9 cellular contexts compared by ENCODE assay signal in the genomic region with DNA sequence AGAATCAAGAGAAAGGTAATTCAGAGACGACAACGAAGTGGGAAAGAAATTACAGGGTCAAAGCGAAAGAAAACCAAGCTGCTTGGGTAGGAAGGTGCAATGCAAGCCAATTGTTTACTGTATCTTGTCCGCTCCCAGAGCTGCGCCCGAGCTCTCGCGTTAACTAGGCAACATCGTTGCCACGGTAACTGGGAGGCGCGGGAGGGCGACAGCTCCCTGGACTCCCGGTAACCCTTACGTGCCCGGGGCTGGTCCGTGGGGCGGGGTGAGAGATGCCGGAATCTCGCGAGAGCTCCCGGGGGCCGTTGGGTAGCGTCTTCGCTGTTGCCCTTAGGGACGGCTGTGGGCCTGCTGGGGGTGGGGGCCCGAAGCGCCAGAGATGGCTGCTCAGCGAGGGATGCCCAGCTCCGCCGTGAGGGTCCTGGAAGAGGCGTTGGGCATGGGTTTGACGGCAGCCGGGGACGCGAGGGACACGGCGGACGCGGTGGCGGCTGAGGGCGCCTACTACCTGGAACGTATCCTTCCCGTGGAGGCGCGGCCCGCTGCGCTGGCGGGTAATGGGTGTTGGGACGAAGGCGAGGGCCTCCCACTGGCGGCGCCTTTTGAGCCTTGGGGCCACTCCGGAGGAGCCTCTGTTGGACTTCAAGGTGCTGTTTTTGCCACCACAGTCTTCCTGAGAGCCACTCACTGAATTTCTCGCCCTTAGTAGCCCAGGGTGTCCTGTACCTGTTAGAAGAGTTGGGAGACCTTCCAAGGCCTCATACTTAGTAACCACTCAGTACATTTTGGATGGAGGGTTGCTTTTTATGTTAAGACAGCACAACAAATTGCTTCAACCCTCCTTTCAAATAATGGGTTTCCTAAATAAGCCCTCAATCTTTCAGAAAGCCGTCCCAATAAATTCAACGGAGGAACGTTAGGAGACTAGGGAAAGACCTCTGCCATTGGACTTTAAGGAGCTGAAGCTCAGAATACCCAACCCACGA. TPM values are rescaled to one million over a fixed set of nuclear protein-coding genes. Genes with fewer than 3 reads are reported as not detected.
DNase-seq lines count a peak whose midpoint lies in the region; ATAC-seq and TF ChIP-seq lines count a peak whose summit lies in the region.
"Had no signal": no experiment of that assay in that cellular context is flagged by ENCODE, and none has a peak within 500 bp of the region (broad histone marks: within the 10 kb centered on the region; RNA-seq: fewer than 3 reads in every experiment).

SPAG16 (plus strand) TSS at position 360 of the 986 bp plus-strand sequence.

- CTCF ChIA-PET in A673 (lab: Charles Lee): interaction anchor here (0.6 kb wide), 1 partner anchor 594 kb away, joined by 4 read pairs; no protein-coding TSS in a partner anchor
- CTCF ChIA-PET in activated CD4-positive, alpha-beta T cell treated with anti-CD3 and anti-CD28 coated beads, Interleukin-2, amount 10 ng/mL, durations not matched to agents 7 days and 5 days (lab: Charles Lee): interaction anchor here (1.0 kb wide), 2 partner anchors 9 to 41 kb away, joined by 3 to 4 read pairs; no protein-coding TSS in a partner anchor

- intact Hi-C loops in A673 (cut with micrococcal nuclease; ENCODE audit: unreplicated experiment): no loop called here
- intact Hi-C loops in left colon (cut with DNase I, micrococcal nuclease): no loop called here

- peak within 1 kb of the TSS; percentile 96 for H3K27ac Mint-ChIP-seq in activated CD4-positive, alpha-beta T cell treated with anti-CD3 and anti-CD28 coated beads, Interleukin-2, amount 10 ng/mL, durations not matched to agents 7 days and 5 days

- no peaks in the 10 kb centered on the region for H3K36me3 Mint-ChIP-seq in activated CD4-positive, alpha-beta T cell treated with anti-CD3 and anti-CD28 coated beads, Interleukin-2, amount 10 ng/mL, durations not matched to agents 7 days and 5 days (ENCODE audit: low read depth)

- peak within 1 kb of the TSS; percentile 90 for H3K4me3 Mint-ChIP-seq in activated CD4-positive, alpha-beta T cell treated with anti-CD3 and anti-CD28 coated beads, Interleukin-2, amount 10 ng/mL, durations not matched to agents 7 days and 5 days

- POLR2A ChIA-PET in A673 (lab: Charles Lee; ENCODE audit: low non-redundant PET): no interaction called here
- POLR2A ChIA-PET in activated CD4-positive, alpha-beta T cell treated with anti-CD3 and anti-CD28 coated beads, Interleukin-2, amount 10 ng/mL, durations not matched to agents 7 days and 5 days (lab: Charles Lee): no interaction called here

- TF ChIP-seq CTCF in A673 (conservative IDR thresholded peaks at IDR 0.05; ENCODE audit: low read depth, low read length): no peak

- H3K9me3 ChIP-seq in A673 (ENCODE audit: low read depth, low read length, poor library complexity, severe bottlenecking): no peaks in the 10 kb centered on the region

- H3K4me1 ChIP-seq in A673 (ENCODE audit: insufficient read depth, low read length, poor library complexity, severe bottlenecking): no peaks in the 10 kb centered on the region

- DNase-seq in A673 (ENCODE audit: low spot score) (peak; percentile 99), NCI-H345 (lab: John Stamatoyannopoulos, UW) (peak; percentile 99), dedifferentiated amniotic fluid mesenchymal stem cell (ENCODE audit: extremely low spot score) (peak; percentile 98), left colon (peak; percentile 97)
- DNase-seq in activated CD4-positive, alpha-beta T cell treated with anti-CD3 and anti-CD28 coated beads, Interleukin-2, amount 10 ng/mL, durations not matched to agents 7 days and 5 days: peak; percentile 98
- peak; percentile 90 to 94 for DNase-seq in stimulated activated CD4-positive, alpha-beta T cell treated with anti-CD3 and anti-CD28 coated beads, Interleukin-1b, Interleukin-23, amount 100 ng/mL, for 4 hours (ENCODE audit: low read depth in 2 of 2)

- no peaks in the 10 kb centered on the region for H3K9me3 Mint-ChIP-seq in activated CD4-positive, alpha-beta T cell treated with anti-CD3 and anti-CD28 coated beads, Interleukin-2, amount 10 ng/mL, durations not matched to agents 7 days and 5 days

- peak within 1 kb of the TSS; percentile 58 for H3K27ac ChIP-seq in A673 (ENCODE audit: low read depth, low read length, poor library complexity, severe bottlenecking)
- H3K27ac ChIP-seq: HL-60 had no signal

- peak within 1 kb of the TSS; percentile 53 for H3K4me3 ChIP-seq in A673 (ENCODE audit: low read depth, low read length, poor library complexity, severe bottlenecking)

- peaks cover 27% of the 10 kb centered on the region for H3K4me1 Mint-ChIP-seq in activated CD4-positive, alpha-beta T cell treated with anti-CD3 and anti-CD28 coated beads, Interleukin-2, amount 10 ng/mL, durations not matched to agents 7 days and 5 days

- peaks cover 2% of the 10 kb centered on the region for H3K27me3 Mint-ChIP-seq in activated CD4-positive, alpha-beta T cell treated with anti-CD3 and anti-CD28 coated beads, Interleukin-2, amount 10 ng/mL, durations not matched to agents 7 days and 5 days

- no peaks in the 10 kb centered on the region for H3K27me3 ChIP-seq in A673 (replicated peaks; ENCODE audit: insufficient read depth, low read depth, low read length, poor library complexity)

- H3K36me3 ChIP-seq in A673 (ENCODE audit: insufficient read depth, low read length, poor library complexity, severe bottlenecking): no peaks in the 10 kb centered on the region

- BruUV-seq in A673 (replicated peaks; lab: Mats Ljungman, UMichigan): no TSS peak

- ATAC-seq in GM18861 (IDR thresholded peaks at IDR 0.05; ENCODE audit: unreplicated experiment) (peak; percentile 100), HG03097 (IDR thresholded peaks at IDR 0.05; ENCODE audit: low FRiP score, unreplicated experiment) (peak; percentile 100), left colon (peak; percentile 98)

RNA-seq across cellular contexts. Expression of gene SPAG16, which starts in this region (rescaled TPM):
- 13.1 and 21.7 TPM in 2 replicates for total RNA-seq in A673 (2021)
- 10 to 100 TPM; 10.6 to 10.7 TPM for total RNA-seq in activated CD4-positive, alpha-beta T cell treated with anti-CD3 and anti-CD28 coated beads, Interleukin-2, amount 10 ng/mL, durations not matched to agents 7 days and 5 days
- total RNA-seq in left colon: 10 to 100 TPM; 21.0 to 21.8 TPM

Comparison
In these comparisons a context has a peak if more than half of its experiments do, and no peak if none do; other contexts are left out.
1. Peak in every context shown above with its lines: DNase-seq, ATAC-seq, H3K4me3 ChIP-seq and H3K27ac ChIP-seq.